In the genomic region with DNA sequence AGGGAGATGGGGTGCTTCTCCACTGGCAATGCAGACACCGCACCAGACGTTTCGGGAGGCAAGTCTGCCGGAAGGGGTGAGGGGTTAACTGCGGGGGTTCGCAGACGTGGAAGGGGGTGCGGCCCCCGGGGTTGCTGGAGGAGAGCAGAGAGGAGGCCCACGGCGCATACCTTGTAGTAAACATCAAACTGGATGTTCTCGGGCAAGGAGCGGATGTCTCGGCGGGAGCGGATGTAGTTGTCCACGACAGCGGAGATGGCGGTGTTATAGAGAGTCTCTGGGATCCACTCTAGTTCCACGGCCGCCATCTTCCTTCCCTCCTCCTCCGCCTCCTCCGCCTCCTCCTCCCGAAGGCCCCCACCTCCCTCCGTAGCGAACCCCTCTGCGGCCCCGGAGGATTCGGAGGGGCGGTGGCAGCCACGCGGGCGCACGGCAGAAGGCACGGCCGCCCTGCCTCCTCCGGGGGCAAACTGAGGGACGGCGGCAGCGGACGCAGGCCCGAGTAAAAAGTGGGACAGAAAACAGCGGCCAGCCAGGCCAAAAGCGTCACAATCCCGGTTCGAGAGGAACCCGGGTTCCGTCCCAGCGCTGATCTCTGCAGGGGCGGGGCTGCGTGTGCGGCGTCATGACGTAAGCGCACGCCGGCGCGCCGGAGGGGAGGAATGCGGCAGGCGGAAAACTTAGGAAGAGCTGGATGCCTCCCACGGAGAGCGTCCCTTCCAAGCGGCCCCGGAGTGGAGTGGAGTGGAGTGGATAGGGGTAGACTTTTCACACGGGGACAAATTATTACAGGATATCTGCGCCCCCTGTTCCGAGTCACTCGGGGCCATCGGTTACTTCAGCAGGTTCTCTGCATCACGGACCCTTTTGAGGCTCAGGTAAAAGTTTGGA, we compare ENCODE assay signal across 8 cellular contexts. TPM values are rescaled to one million over a fixed set of nuclear protein-coding genes. Genes with fewer than 3 reads are reported as not detected.
A peak's percentile ranks its signal among the peaks of the same experiment; 100 is the strongest.
DNase-seq lines count a peak whose midpoint lies in the region; ATAC-seq and TF ChIP-seq lines count a peak whose summit lies in the region.

APPBP2 (minus strand) TSS at position 619 of the 891 bp plus-strand sequence; CDS start at position 308, 311 bp downstream.

- peak; percentile 75 for ATAC-seq in GM21360 (IDR thresholded peaks at IDR 0.05; ENCODE audit: unreplicated experiment)

- peak within 1 kb of the TSS; percentile 99 for H3K4me3 ChIP-seq in NT2/D1 (ENCODE audit: insufficient read length, low read depth)

- H3K9me3 Mint-ChIP-seq in mesothelial cell of epicardium: peaks cover 24% of the 10 kb centered on the region

- DNase-seq in COLO668 (lab: John Stamatoyannopoulos, UW; ENCODE audit: unreplicated experiment) (peak; percentile 80), HT1080 (ENCODE audit: low read depth) (peak; percentile 84), NT2/D1 (ENCODE audit: low read depth, low spot score) (peak; percentile 49), mesothelial cell of epicardium (ENCODE audit: low spot score in 2 of 2, unreplicated experiment in 2 of 2) (peak; percentile 69 to 88)
- DNase-seq in activated CD8-positive, alpha-beta memory T cell treated with anti-CD3 and anti-CD28 coated beads, Interleukin-2, amount 50 U/mL, for 4 hours: peak; percentile 72
- peak; percentile 48 to 61 for DNase-seq in stimulated activated CD8-positive, alpha-beta memory T cell treated with anti-CD3 and anti-CD28 coated beads, Interleukin-15, amount 100 ng/mL, for 48 hours (ENCODE audit: low read depth in 2 of 2)

- TF ChIP-seq CTCF in mesothelial cell of epicardium (IDR thresholded peaks at IDR 0.05; ENCODE audit: unreplicated experiment): no peak

- H3K27me3 Mint-ChIP-seq in mesothelial cell of epicardium (ENCODE audit: low read depth): no peaks in the 10 kb centered on the region

- H3K9ac ChIP-seq in NT2/D1 (ENCODE audit: insufficient read length, low read depth): peak within 1 kb of the TSS; percentile 94

- no peaks in the 10 kb centered on the region for H3K4me1 ChIP-seq in NT2/D1 (ENCODE audit: insufficient read depth, insufficient read length)

- H3K36me3 Mint-ChIP-seq in mesothelial cell of epicardium: peaks cover 20% of the 10 kb centered on the region

- peak within 1 kb of the TSS; percentile 100 for H3K27ac Mint-ChIP-seq in mesothelial cell of epicardium

- in situ Hi-C loops in endometrial microvascular endothelial cells (cut with HindIII; ENCODE audit: inconsistent ontology term, low pct_unique_long_range_greater_than_20kb, low sequenced_read_pairs): loop anchor here (10.0 kb wide), 1 partner anchor 51 kb away; no protein-coding TSS in a partner anchor

- H3K9me3 ChIP-seq in NT2/D1 (ENCODE audit: insufficient read depth, low read length): peaks cover 6% of the 10 kb centered on the region; the same call in 1 of the 2 replicates

- peaks cover 31% of the 10 kb centered on the region for H3K36me3 ChIP-seq in NT2/D1 (ENCODE audit: insufficient read depth, insufficient read length, low read length)

- H3K4me3 Mint-ChIP-seq in mesothelial cell of epicardium: peak within 1 kb of the TSS; percentile 94

- peaks cover 30% of the 10 kb centered on the region for H3K4me1 Mint-ChIP-seq in mesothelial cell of epicardium

- H3K27me3 ChIP-seq in NT2/D1 (ENCODE audit: insufficient read depth, insufficient read length): no peaks in the 10 kb centered on the region

RNA-seq across cellular contexts. Expression of gene APPBP2, which starts in this region (rescaled TPM):
- 15.5 and 15.7 TPM in 2 replicates for total RNA-seq in HT1080 (2014; rRNA removed; shearing (Covaris generic))
- polyA plus RNA-seq in HT1080 (2015; cell fraction: cytosol; rRNA removed): 9.8 and 14.5 TPM in 2 replicates
- polyA plus RNA-seq in HT1080 (2015; cell fraction: nucleus; rRNA removed): 21.8 and 22.5 TPM in 2 replicates
- 44.1 TPM for total RNA-seq in endometrial microvascular endothelial cells (ENCODE audit: inconsistent ontology term)
- total RNA-seq in mesothelial cell of epicardium: 65.5 to 75.6 TPM (median 65.5 TPM) in 3 replicates

Comparison
In these comparisons a context has a peak if more than half of its experiments do, and no peak if none do; other contexts are left out.
1. Peak in every context shown above with its lines: DNase-seq, ATAC-seq and H3K4me3 ChIP-seq.